Comparison of ENCODE assay signal across 7 cellular contexts in the genomic region with DNA sequence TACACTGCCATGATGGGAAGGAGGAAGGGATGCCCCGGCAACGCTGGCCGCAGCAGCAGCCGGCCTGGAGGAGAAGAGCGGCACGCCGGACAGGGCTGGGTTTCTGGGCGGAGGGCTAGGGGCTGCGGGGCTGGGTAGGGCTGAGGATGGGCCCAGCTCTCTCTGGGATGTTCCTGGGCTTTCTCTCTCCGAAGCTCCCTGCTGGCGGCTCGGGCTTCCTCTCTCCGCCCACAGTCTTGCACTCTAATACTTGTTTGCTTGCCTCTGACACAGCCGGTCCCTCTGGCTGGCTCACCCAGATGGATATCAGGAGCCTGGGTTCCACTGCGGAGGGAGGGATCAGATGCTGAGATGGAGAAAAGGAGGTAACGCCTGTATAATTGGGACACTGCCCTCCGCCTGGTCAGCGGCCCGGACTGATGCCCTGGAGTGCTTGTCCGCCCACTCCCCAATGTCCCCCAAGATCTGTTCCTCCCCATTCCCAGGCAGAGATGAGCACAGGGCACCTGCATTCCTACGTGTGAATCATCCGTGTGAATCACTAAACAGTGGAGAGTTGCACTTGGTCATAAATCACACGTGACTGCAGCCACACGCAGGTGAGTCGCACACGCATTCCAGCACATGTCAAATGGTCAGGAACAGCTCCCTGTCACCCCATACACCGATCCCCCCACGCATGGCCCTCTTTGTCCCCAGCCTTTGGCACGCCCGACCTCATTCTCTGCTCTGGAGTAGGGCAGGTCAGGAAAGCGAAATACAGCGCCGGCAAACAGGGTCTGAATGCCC. TPM values are rescaled to one million over a fixed set of nuclear protein-coding genes. Genes with fewer than 3 reads are reported as not detected.
DNase-seq lines count a peak whose midpoint lies in the region; ATAC-seq and TF ChIP-seq lines count a peak whose summit lies in the region.

A gene (minus strand): TSS at position 535 of the 789 bp plus-strand sequence. CDS start 524 bp downstream, at position 11.

- TF ChIP-seq POLR2A in adrenal gland (IDR thresholded peaks at IDR 0.05): peak in 1 of 2 donors; percentile 4

- H3K27me3 ChIP-seq in adrenal gland (peaks cover 22% of the 10 kb centered on the region), iPS DF 6.9 (ENCODE audit: control insufficient read depth, insufficient read depth, low read length) (peaks cover 23% of the 10 kb centered on the region)

- no peaks in the 10 kb centered on the region for H3K36me3 ChIP-seq in adrenal gland (replicated peaks in 1 of 2)
- H3K36me3 ChIP-seq in iPS DF 6.9 (ENCODE audit: control insufficient read depth, insufficient read depth, low read length): no peaks in the 10 kb centered on the region; the same call in 1 of the 2 replicates

- 1 to 5% (median 2%) methylated on average over 14 to 33 of the region's 33 CpGs for WGBS in adrenal gland, 4 donors
- WGBS in iPS DF 6.9 (ENCODE audit: insufficient coverage, insufficient read length): no CpG with 5 or more reads among the region's 33 CpGs

- DNase-seq in GM03348 (ENCODE audit: low spot score) (peak; percentile 76), LNCaP clone FGC (ENCODE audit: low read depth) (peak; percentile 30), adrenal gland (peak in 6 of 7 donors; percentile 53 to 75 (median 66)), iPS DF 6.9 (ENCODE audit: low read depth, low spot score) (no peak), retinal pigment epithelial cell (ENCODE audit: low read depth) (no peak), Kasumi-1 (lab: John Stamatoyannopoulos, UW) (no peak)

- H3K4me1 ChIP-seq in adrenal gland (replicated peaks in 1 of 2): peaks cover 29 to 40% of the 10 kb centered on the region in 2 donors
- H3K4me1 ChIP-seq in iPS DF 6.9 (ENCODE audit: control insufficient read depth, insufficient read depth, low read length): no peaks in the 10 kb centered on the region

- H3K4me3 ChIP-seq in LNCaP clone FGC (ENCODE audit: low read depth, low read length): peak within 1 kb of the TSS; percentile 55
- H3K4me3 ChIP-seq in adrenal gland: peak within 1 kb of the TSS in 3 of 4 donors; percentile 5 to 61 (median 17)
- H3K4me3 ChIP-seq in iPS DF 6.9 (ENCODE audit: low read length): peak within 1 kb of the TSS; percentile 90; the same call in 1 of the 2 replicates
- peak within 1 kb of the TSS; percentile 78 for H3K4me3 ChIP-seq in retinal pigment epithelial cell (ENCODE audit: low read length)

- intact Hi-C loops in adrenal gland (cut with DNase I): no loop called here

- ATAC-seq in GM21723 (IDR thresholded peaks at IDR 0.05; ENCODE audit: unreplicated experiment): no peak

- no peak for TF ChIP-seq CTCF in LNCaP clone FGC (IDR thresholded peaks at IDR 0.05; ENCODE audit: control insufficient read depth, extremely low read depth, insufficient read depth)
- TF ChIP-seq CTCF in adrenal gland (IDR thresholded peaks at IDR 0.05): no peak
- no peak for TF ChIP-seq CTCF in retinal pigment epithelial cell (conservative IDR thresholded peaks at IDR 0.05; ENCODE audit: low read depth, low read length)

- H3K9me3 ChIP-seq in adrenal gland (replicated peaks in 1 of 3) (no peaks in the 10 kb centered on the region), iPS DF 6.9 (ENCODE audit: control insufficient read depth, insufficient read depth, low read length) (no peaks in the 10 kb centered on the region)

- peak within 1 kb of the TSS in 4 of 5 donors; percentile 49 to 91 (median 73) for H3K27ac ChIP-seq in adrenal gland
- no peak within 1 kb of the TSS for H3K27ac ChIP-seq in iPS DF 6.9 (ENCODE audit: low read length)

RNA-seq across cellular contexts. Expression of the gene that starts here (rescaled TPM):
- not detected for total RNA-seq in adrenal gland
- not detected for polyA plus RNA-seq in adrenal gland

Comparison
In these comparisons a context has a peak if more than half of its experiments do, and no peak if none do; other contexts are left out.
1. Peak in DNase-seq, H3K4me3 ChIP-seq and H3K27ac ChIP-seq in adrenal gland; RNA of the gene not detected or under 1 TPM.
2. DNase-seq: peak in GM03348 (single experiment) and LNCaP clone FGC (single experiment); none in iPS DF 6.9 (single experiment), retinal pigment epithelial cell (single experiment) and Kasumi-1 (0 of 2).
3. H3K4me3 ChIP-seq: peak in every context shown above with its lines; median percentile 90 in iPS DF 6.9; 78 in retinal pigment epithelial cell; 55 in LNCaP clone FGC; 17 in adrenal gland.